1 cellular context compared by ENCODE assay signal in genomic region chr4:137156807-137157206, GRCh38.
TF ChIP-seq lines count a peak whose summit lies in the region.

No MANE protein-coding gene starts in this region.

TF ChIP-seq in IMR-90, 13 proteins besides CTCF, POLR2A, EP300 and RAD21:
- TF ChIP-seq ELK1 (IDR thresholded peaks at IDR 0.05; ENCODE audit: borderline replicate concordance, low read depth, low read length), result no peak
- TF ChIP-seq FOS (IDR thresholded peaks at IDR 0.05; ENCODE audit: low read depth, low read length), result no peak
- no peak for TF ChIP-seq NFE2L2 (IDR thresholded peaks at IDR 0.05; ENCODE audit: low read depth, low read length)
- no peak for TF ChIP-seq SMC3 (IDR thresholded peaks at IDR 0.05; ENCODE audit: low read depth, low read length)
- TF ChIP-seq BHLHE40 (IDR thresholded peaks at IDR 0.05; ENCODE audit: low read depth, low read length), result no peak
